In genomic region chr1:111756124-111756513, GRCh38 we compare ENCODE assay signal across 7 cellular contexts.
DNase-seq lines count a peak whose midpoint lies in the region; ATAC-seq and TF ChIP-seq lines count a peak whose summit lies in the region.

No MANE protein-coding gene starts in this region.

- peak; percentile 17 for ATAC-seq in GM21526 (IDR thresholded peaks at IDR 0.05; ENCODE audit: low FRiP score, unreplicated experiment)

- H3K4me1 ChIP-seq in HUES48 (ENCODE audit: control insufficient read depth, insufficient read depth, low read length) (peaks cover 12% of the 10 kb centered on the region; the same call in 1 of the 2 replicates), mucosa of stomach (ENCODE audit: control insufficient read depth, insufficient read depth, low read length) (no peaks in the 10 kb centered on the region)

- TF ChIP-seq CTCF in choroid plexus epithelial cell (conservative IDR thresholded peaks at IDR 0.05; ENCODE audit: low read depth, low read length) = no peak

- H3K36me3 ChIP-seq in HUES48 (ENCODE audit: control insufficient read depth, insufficient read depth, low read length) = peaks cover 32% of the 10 kb centered on the region
- H3K36me3 ChIP-seq in mucosa of stomach (ENCODE audit: control insufficient read depth, insufficient read depth, low read length) = no peaks in the 10 kb centered on the region

- H3K9me3 ChIP-seq in HUES48 (ENCODE audit: control insufficient read depth, insufficient read depth, low read length) (no peaks in the 10 kb centered on the region), mucosa of stomach (ENCODE audit: control insufficient read depth, low read length) (no peaks in the 10 kb centered on the region)

- H3K27ac ChIP-seq in HUES48 (ENCODE audit: low read depth, low read length) = peak overlapping the region; percentile 99

- DNase-seq in choroid plexus epithelial cell (ENCODE audit: low read depth) = no peak
- no peak for DNase-seq in kidney tubule cell (ENCODE audit: low spot score)
- DNase-seq in NCI-H524 (lab: John Stamatoyannopoulos, UW) = no peak
- DNase-seq in AG08395 (ENCODE audit: low spot score) = no peak

- H3K9ac ChIP-seq in HUES48 (ENCODE audit: low read depth, low read length) = peak overlapping the region; percentile 94
- peak overlapping the region; percentile 74 for H3K9ac ChIP-seq in mucosa of stomach (ENCODE audit: low read length)

- H3K4me3 ChIP-seq in HUES48 (ENCODE audit: low read depth, low read length) (peak overlapping the region; percentile 97), choroid plexus epithelial cell (ENCODE audit: low read depth, low read length) (peak overlapping the region; percentile 97), mucosa of stomach (ENCODE audit: low read length) (peak overlapping the region; percentile 75)

- H3K27me3 ChIP-seq in HUES48 (ENCODE audit: control insufficient read depth, insufficient read depth, low read length) (no peaks in the 10 kb centered on the region), mucosa of stomach (ENCODE audit: control insufficient read depth, insufficient read depth, low read length) (no peaks in the 10 kb centered on the region)
